In genomic region chr17:79808763-79809529, GRCh38 we compare ENCODE assay signal across 1 cellular context.
TF ChIP-seq lines count a peak whose summit lies in the region.

No MANE protein-coding gene starts in this region.

TF ChIP-seq in HepG2, 621 proteins besides CTCF, POLR2A, EP300 and RAD21 (continued from another document and continues in another):
- no peak for TF ChIP-seq AHDC1 (CRISPR knock-in tag; IDR thresholded peaks at IDR 0.05; ENCODE audit: borderline replicate concordance)
- TF ChIP-seq ZBTB33 (CRISPR knock-in tag; IDR thresholded peaks at IDR 0.05), result peak; percentile 33; the same call in 1 of the 2 replicates
- TF ChIP-seq ZZZ3 (CRISPR knock-in tag; IDR thresholded peaks at IDR 0.05; ENCODE audit: borderline replicate concordance), result no peak
- no peak for TF ChIP-seq ZBTB40 (IDR thresholded peaks at IDR 0.05)
- TF ChIP-seq ZBTB40 (CRISPR knock-in tag; IDR thresholded peaks at IDR 0.05), result 0 out of 2 replicates have a peak, but pooled peaks have one; percentile 41
- peak; percentile 44; the same call in 1 of the 2 replicates for TF ChIP-seq UBTF (CRISPR knock-in tag; IDR thresholded peaks at IDR 0.05)
- TF ChIP-seq MAX (IDR thresholded peaks at IDR 0.05), result peak; percentile 77
- peak; percentile 51 for TF ChIP-seq JARID2 (CRISPR knock-in tag; IDR thresholded peaks at IDR 0.05; ENCODE audit: insufficient replicate concordance)
- TF ChIP-seq ZNF792 (CRISPR knock-in tag; IDR thresholded peaks at IDR 0.05), result no peak
- 0 out of 2 replicates have a peak, but pooled peaks have one; percentile 58 for TF ChIP-seq ZSCAN30 (CRISPR knock-in tag; IDR thresholded peaks at IDR 0.05)
- no peak for TF ChIP-seq ZFP36 (IDR thresholded peaks at IDR 0.05; ENCODE audit: borderline replicate concordance, low read depth, low read length, partially characterized antibody)
- TF ChIP-seq SAFB2 (CRISPR knock-in tag; IDR thresholded peaks at IDR 0.05; ENCODE audit: borderline replicate concordance, low read depth), result peak; percentile 77; the same call in 1 of the 2 replicates
- 0 out of 2 replicates have a peak, but pooled peaks have one; percentile 44 for TF ChIP-seq ZNF296 (CRISPR knock-in tag; conservative IDR thresholded peaks at IDR 0.05)
- peak; percentile 11; the same call in 1 of the 3 replicates for TF ChIP-seq MXI1 (IDR thresholded peaks at IDR 0.05; ENCODE audit: borderline replicate concordance, low read depth, low read length)
- peak; percentile 42; the same call in 1 of the 2 replicates for TF ChIP-seq EEA1 (CRISPR knock-in tag; IDR thresholded peaks at IDR 0.05; ENCODE audit: borderline replicate concordance)
- TF ChIP-seq HDAC2 (CRISPR knock-in tag; IDR thresholded peaks at IDR 0.05), result peak; percentile 8; the same call in 1 of the 2 replicates
- 0 out of 2 replicates have a peak, but pooled peaks have one; percentile 32 for TF ChIP-seq ZNF510 (CRISPR knock-in tag; IDR thresholded peaks at IDR 0.05; ENCODE audit: low read depth)
- peak; percentile 38; the same call in 1 of the 2 replicates for TF ChIP-seq SOX5 (CRISPR knock-in tag; IDR thresholded peaks at IDR 0.05; ENCODE audit: borderline replicate concordance)
- TF ChIP-seq ZNF747 (CRISPR knock-in tag; IDR thresholded peaks at IDR 0.05; ENCODE audit: borderline replicate concordance), result no peak
- TF ChIP-seq ZNF547 (CRISPR knock-in tag; IDR thresholded peaks at IDR 0.05), result no peak
- TF ChIP-seq ZNF83 (CRISPR knock-in tag; IDR thresholded peaks at IDR 0.05; ENCODE audit: borderline replicate concordance), result peak; percentile 65; the same call in 1 of the 2 replicates
- TF ChIP-seq ZSCAN21 (CRISPR knock-in tag; IDR thresholded peaks at IDR 0.05; ENCODE audit: borderline replicate concordance), result peak; percentile 0; the same call in 1 of the 2 replicates
- TF ChIP-seq YY1 (IDR thresholded peaks at IDR 0.05; ENCODE audit: insufficient read depth, insufficient replicate concordance, low read depth, low read length), result peak; percentile 51
- TF ChIP-seq HNRNPLL (IDR thresholded peaks at IDR 0.05; ENCODE audit: low read depth, low read length, poor library complexity, severe bottlenecking), result peak; percentile 33
- TF ChIP-seq U2AF1 (optimal IDR thresholded peaks at IDR 0.05; ENCODE audit: low read depth, low read length), result no peak
- TF ChIP-seq TFAP4 (IDR thresholded peaks at IDR 0.05; ENCODE audit: borderline replicate concordance, low read depth), result no peak
- peak; percentile 44; the same call in 1 of the 2 replicates for TF ChIP-seq ZNF614 (CRISPR knock-in tag; IDR thresholded peaks at IDR 0.05; ENCODE audit: borderline replicate concordance)
- no peak for TF ChIP-seq HNF4A (CRISPR knock-in tag; IDR thresholded peaks at IDR 0.05)
- TF ChIP-seq ZNF652 (CRISPR knock-in tag; IDR thresholded peaks at IDR 0.05; ENCODE audit: borderline replicate concordance, low read depth), result no peak
- peak; percentile 70; the same call in 1 of the 2 replicates for TF ChIP-seq MTA1 (CRISPR knock-in tag; IDR thresholded peaks at IDR 0.05; ENCODE audit: borderline replicate concordance)
- no peak for TF ChIP-seq ZNF362 (CRISPR knock-in tag; IDR thresholded peaks at IDR 0.05; ENCODE audit: borderline replicate concordance)
- TF ChIP-seq ZNF501 (CRISPR knock-in tag; IDR thresholded peaks at IDR 0.05), result peak; percentile 13; the same call in 1 of the 2 replicates
- TF ChIP-seq ZNF546 (CRISPR knock-in tag; conservative IDR thresholded peaks at IDR 0.05), result no peak
